ENCODE assay signal across 9 cellular contexts in the genomic region with DNA sequence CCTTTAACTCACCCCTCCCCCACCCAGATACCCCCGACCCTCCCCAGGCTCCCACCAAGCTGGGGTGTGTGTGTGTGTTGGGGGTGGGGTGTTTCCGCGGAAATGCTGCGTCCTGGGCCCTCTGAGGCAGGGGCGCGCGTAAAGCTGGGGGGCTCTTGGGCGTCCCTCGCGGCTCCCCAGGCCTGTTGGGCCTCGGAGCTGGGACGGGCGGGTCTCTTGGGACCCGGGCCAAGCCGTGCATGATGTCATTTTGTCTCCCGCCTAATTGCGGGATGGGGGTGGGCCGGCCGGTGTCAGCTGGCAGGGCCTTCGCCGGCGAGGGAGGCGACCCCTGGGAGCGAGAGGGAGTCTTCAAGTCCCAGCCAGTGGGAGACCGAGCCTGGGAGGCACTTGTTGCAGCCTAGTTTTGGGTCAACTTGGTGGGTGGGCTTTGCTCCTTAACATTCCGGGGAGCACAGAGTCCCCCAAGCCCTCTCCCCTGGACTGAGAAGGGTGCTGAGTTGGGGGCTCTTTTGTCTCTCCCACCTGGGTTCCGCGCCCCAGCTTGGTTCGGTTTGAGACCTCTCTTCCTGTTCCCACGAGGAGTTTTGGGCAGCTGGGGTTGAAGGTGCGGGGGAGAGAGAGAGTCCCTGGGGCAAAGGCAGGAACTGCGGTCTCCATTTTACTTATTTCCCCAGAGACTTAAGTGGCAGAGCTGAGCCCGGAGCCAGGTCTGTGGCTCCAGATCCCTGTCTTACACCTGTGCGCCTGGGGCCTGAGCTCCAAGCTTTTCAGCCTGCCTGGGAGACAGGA. TPM values are rescaled to one million over a fixed set of nuclear protein-coding genes. Genes with fewer than 3 reads are reported as not detected.
DNase-seq lines count a peak whose midpoint lies in the region; ATAC-seq lines count a peak whose summit lies in the region.
"Had no signal": no experiment of that assay in that cellular context is flagged by ENCODE, and none has a peak within 500 bp of the region (broad histone marks: within the 10 kb centered on the region; RNA-seq: fewer than 3 reads in every experiment).

No MANE protein-coding gene starts in this region.

- peak; percentile 58 for DNase-seq in activated CD4-positive, alpha-beta T cell treated with anti-CD3 and anti-CD28 coated beads for 36 hours
- no peak for DNase-seq in activated CD4-positive, alpha-beta T cell treated with anti-CD3 and anti-CD28 coated beads for 1 hour
- DNase-seq in MG63 (peak; percentile 69), adipocyte (ENCODE audit: low read depth) (peak; percentile 23), mesendoderm (peak; percentile 78), GM03348 (ENCODE audit: low spot score) (no peak)
- DNase-seq in central memory CD4-positive, alpha-beta T cell, result no peak

- CTCF ChIA-PET in activated CD4-positive, alpha-beta T cell treated with anti-CD3 and anti-CD28 coated beads for 36 hours (lab: Charles Lee), result interaction anchor here (0.6 to 1.2 kb wide), 3 partner anchors 8 to 423 kb away, joined by 3 read pairs; no protein-coding TSS in a partner anchor

- H3K9me3 Mint-ChIP-seq in activated CD4-positive, alpha-beta T cell treated with anti-CD3 and anti-CD28 coated beads for 36 hours (ENCODE audit: low read depth), result no peaks in the 10 kb centered on the region

- ATAC-seq in activated CD4-positive, alpha-beta T cell treated with anti-CD3 and anti-CD28 coated beads for 36 hours, result peak; percentile 29
- peak; percentile 20 for ATAC-seq in GM21825 (IDR thresholded peaks at IDR 0.05; ENCODE audit: unreplicated experiment)

- peaks cover 2% of the 10 kb centered on the region for H3K4me1 Mint-ChIP-seq in activated CD4-positive, alpha-beta T cell treated with anti-CD3 and anti-CD28 coated beads for 36 hours

- peak overlapping the region; percentile 67 for H2AK5ac ChIP-seq in mesendoderm (ENCODE audit: low read length)

- H3K36me3 ChIP-seq in MG63, result peaks cover 33% of the 10 kb centered on the region
- H3K36me3 ChIP-seq in adipocyte (ENCODE audit: control insufficient read depth, insufficient read depth, low read length, severe bottlenecking), result no peaks in the 10 kb centered on the region
- peaks cover 3% of the 10 kb centered on the region for H3K36me3 ChIP-seq in mesendoderm (ENCODE audit: control insufficient read depth, insufficient read depth, low read length)

- no peak overlapping the region for H3K9ac ChIP-seq in adipocyte (ENCODE audit: low read length)
- peak overlapping the region; percentile 92 for H3K9ac ChIP-seq in mesendoderm (ENCODE audit: low read length)

- H3K27me3 ChIP-seq in MG63, result no peaks in the 10 kb centered on the region
- peaks cover 12% of the 10 kb centered on the region for H3K27me3 ChIP-seq in adipocyte (replicated peaks; ENCODE audit: control insufficient read depth, insufficient read depth, low read length)
- no peaks in the 10 kb centered on the region for H3K27me3 ChIP-seq in mesendoderm (ENCODE audit: insufficient read depth, low read length, poor library complexity)

- peaks cover 32% of the 10 kb centered on the region for H3K79me2 ChIP-seq in mesendoderm (ENCODE audit: control insufficient read depth, insufficient read depth, low read length)

- POLR2A ChIA-PET in activated CD4-positive, alpha-beta T cell treated with anti-CD3 and anti-CD28 coated beads for 36 hours (lab: Charles Lee), result interaction anchor here (0.6 to 1.1 kb wide), 3 partner anchors 155 to 543 kb away, joined by 3 to 5 read pairs (median 3); a partner anchor contains a TSS

- no peak overlapping the region for H4K5ac ChIP-seq in mesendoderm (ENCODE audit: low read length)

- WGBS in mesendoderm (ENCODE audit: extremely low coverage, insufficient coverage, low lambda C conversion rate), result no CpG with 5 or more reads among the region's 34 CpGs

- peak overlapping the region; percentile 94 for H3K56ac ChIP-seq in mesendoderm (ENCODE audit: low read length)

- H3K27ac Mint-ChIP-seq in activated CD4-positive, alpha-beta T cell treated with anti-CD3 and anti-CD28 coated beads for 36 hours, result peak overlapping the region; percentile 58

- H3K18ac ChIP-seq in mesendoderm (ENCODE audit: low read length), result peak overlapping the region; percentile 75

- H4K8ac ChIP-seq in mesendoderm (ENCODE audit: low read depth, low read length), result no peak overlapping the region

- H3K27me3 Mint-ChIP-seq in activated CD4-positive, alpha-beta T cell treated with anti-CD3 and anti-CD28 coated beads for 36 hours, result peaks cover 11% of the 10 kb centered on the region

- H3K79me1 ChIP-seq in mesendoderm (ENCODE audit: low read length), result peaks cover 10% of the 10 kb centered on the region

- H3K27ac ChIP-seq in mesendoderm (ENCODE audit: low read depth, low read length), result no peak overlapping the region

- H3K4ac ChIP-seq in mesendoderm (ENCODE audit: low read depth, low read length), result peak overlapping the region; percentile 85

- peaks cover 29% of the 10 kb centered on the region for H3K36me3 Mint-ChIP-seq in activated CD4-positive, alpha-beta T cell treated with anti-CD3 and anti-CD28 coated beads for 36 hours (ENCODE audit: low read depth)

- H3K4me3 ChIP-seq in MG63, result peak overlapping the region; percentile 71
- H3K4me3 ChIP-seq in adipocyte (ENCODE audit: low read length), result peak overlapping the region; percentile 23
- peak overlapping the region; percentile 88 for H3K4me3 ChIP-seq in mesendoderm (ENCODE audit: low read length)

- H2BK120ac ChIP-seq in mesendoderm (ENCODE audit: low read depth, low read length), result peak overlapping the region; percentile 3

- no peak overlapping the region for H2BK15ac ChIP-seq in mesendoderm (replicated peaks; ENCODE audit: low read depth)

- peak overlapping the region; percentile 28 for H2BK5ac ChIP-seq in mesendoderm (ENCODE audit: low read length)

- H3K9me3 ChIP-seq in MG63, result no peaks in the 10 kb centered on the region
- H3K9me3 ChIP-seq in adipocyte (ENCODE audit: control insufficient read depth, low read length), result no peaks in the 10 kb centered on the region

- peak overlapping the region; percentile 81 for H3K23ac ChIP-seq in mesendoderm (ENCODE audit: low read length)

- peak overlapping the region; percentile 95 for H3K4me2 ChIP-seq in mesendoderm (ENCODE audit: low read length)

- H3K4me3 Mint-ChIP-seq in activated CD4-positive, alpha-beta T cell treated with anti-CD3 and anti-CD28 coated beads for 36 hours, result peak overlapping the region; percentile 83

- intact Hi-C loops in activated CD4-positive, alpha-beta T cell treated with anti-CD3 and anti-CD28 coated beads for 36 hours (cut with DNase I, micrococcal nuclease), result loop anchor here (1.0 to 2.0 kb wide), 5 partner anchors 77 to 544 kb away; a partner anchor contains a TSS

- H3K4me1 ChIP-seq in adipocyte (ENCODE audit: control insufficient read depth, insufficient read depth, low read length) (peaks cover 9% of the 10 kb centered on the region), mesendoderm (ENCODE audit: control insufficient read depth, low read depth, low read length) (no peaks in the 10 kb centered on the region)

RNA-seq across cellular contexts. Expression of a gene that starts 0.6 kb away (rescaled TPM):
- 100 to 1,000 TPM in 1 of 2 experiments, 10 to 100 TPM in 1; 99.8 to 113 TPM for total RNA-seq in activated CD4-positive, alpha-beta T cell treated with anti-CD3 and anti-CD28 coated beads for 36 hours
- total RNA-seq in MG63 (2014; rRNA removed; shearing (Covaris generic); ENCODE audit: low replicate concordance), result 29.8 and 30.5 TPM in 2 replicates
- 211 TPM for polyA plus RNA-seq in mesendoderm (2013, experiment 1 of 2)
- 213 TPM for polyA plus RNA-seq in mesendoderm (2013, experiment 2 of 2)

RNA-seq across cellular contexts. Expression of a gene that starts 59.3 kb away (rescaled TPM):
- under 1 TPM in 1 of 2 experiments, not detected in 1; 0.23 TPM for total RNA-seq in activated CD4-positive, alpha-beta T cell treated with anti-CD3 and anti-CD28 coated beads for 36 hours
- not detected in 2 replicates for total RNA-seq in MG63 (2014; rRNA removed; shearing (Covaris generic); ENCODE audit: low replicate concordance)
- not detected for polyA plus RNA-seq in mesendoderm (2013, experiment 1 of 2)
- not detected for polyA plus RNA-seq in mesendoderm (2013, experiment 2 of 2)
- total RNA-seq: glomerular endothelial cell had no signal

Comparison
In these comparisons a context has a peak if more than half of its experiments do, and no peak if none do; other contexts are left out.
1. DNase-seq: peak in activated CD4-positive, alpha-beta T cell treated with anti-CD3 and anti-CD28 coated beads for 36 hours (single experiment), MG63 (single experiment), adipocyte (single experiment) and mesendoderm (single experiment); none in activated CD4-positive, alpha-beta T cell treated with anti-CD3 and anti-CD28 coated beads for 1 hour (single experiment), central memory CD4-positive, alpha-beta T cell (single experiment) and GM03348 (single experiment).
2. H3K4me3 ChIP-seq: peak in every context shown above with its lines; median percentile 88 in mesendoderm; 71 in MG63; 23 in adipocyte.